7 cellular contexts compared by ENCODE assay signal in genomic region chr15:84947947-84948830, GRCh38. TPM values are rescaled to one million over a fixed set of nuclear protein-coding genes. Genes with fewer than 3 reads are reported as not detected.
A peak's percentile ranks its signal among the peaks of the same experiment; 100 is the strongest.
DNase-seq lines count a peak whose midpoint lies in the region; FAIRE-seq and TF ChIP-seq lines count a peak whose summit lies in the region.

No MANE protein-coding gene starts in this region.

- TF ChIP-seq CTCF in bronchial epithelial cell (IDR thresholded peaks at IDR 0.05; ENCODE audit: insufficient read depth, low read length, severe bottlenecking) (no peak), uterus (IDR thresholded peaks at IDR 0.05) (no peak)

- H3K4me1 ChIP-seq in uterus: no peaks in the 10 kb centered on the region

- DNase-seq in LHCN-M2 (ENCODE audit: low read depth) (peak; percentile 94), bronchial epithelial cell (ENCODE audit: low read depth) (peak; percentile 77), kidney tubule cell (ENCODE audit: low spot score) (peak; percentile 91), uterus (peak; percentile 45 to 49), T-helper 2 cell (no peak), NCI-H1694 treated with DMSO at 0.1 percent for 48 hours (lab: John Stamatoyannopoulos, UW) (no peak)
- no peak for DNase-seq in activated effector memory CD4-positive, alpha-beta T cell treated with Interleukin-2 at 50 U/mL for 16 hours

- peak overlapping the region; percentile 21 to 39 for H3K27ac ChIP-seq in uterus

- H3K36me3 ChIP-seq in bronchial epithelial cell (ENCODE audit: control insufficient read depth, insufficient read depth, low read length) (no peaks in the 10 kb centered on the region), uterus (no peaks in the 10 kb centered on the region)

- H3K4me3 ChIP-seq in bronchial epithelial cell (ENCODE audit: low read depth, low read length): no peak overlapping the region
- no peak overlapping the region for H3K4me3 ChIP-seq in uterus

- H3K9me3 ChIP-seq in uterus: no peaks in the 10 kb centered on the region

- H3K27me3 ChIP-seq in bronchial epithelial cell (ENCODE audit: control insufficient read depth, insufficient read depth, low read length) (no peaks in the 10 kb centered on the region), uterus (no peaks in the 10 kb centered on the region)

- TF ChIP-seq POLR2A in uterus (IDR thresholded peaks at IDR 0.05): no peak

- intact Hi-C loops in uterus (cut with DNase I; ENCODE audit: low total_unique reads): loop anchor here (10.0 kb wide), 1 partner anchor 93 kb away; no protein-coding TSS in a partner anchor

- FAIRE-seq in bronchial epithelial cell (lab: Jason Lieb, UNC): no peak

RNA-seq across cellular contexts. Expression of gene PDE8A, which starts 33.5 kb away (rescaled TPM):
- total RNA-seq in LHCN-M2 (2014; rRNA removed): 12.5 and 13.0 TPM in 2 replicates
- polyA plus RNA-seq in LHCN-M2 (2012): 4.1 TPM
- 11.6 and 17.0 TPM in 2 replicates for total RNA-seq in bronchial epithelial cell
- total RNA-seq in uterus: 10 to 100 TPM; 25.1 to 67.0 (median 34.0) TPM

Comparison
In these comparisons a context has a peak if more than half of its experiments do, and no peak if none do; other contexts are left out.
1. DNase-seq: peak in LHCN-M2 (single experiment), bronchial epithelial cell (single experiment), kidney tubule cell (single experiment) and uterus (2 of 2); none in T-helper 2 cell (0 of 5), activated effector memory CD4-positive, alpha-beta T cell treated with Interleukin-2 at 50 U/mL for 16 hours (single experiment) and NCI-H1694 treated with DMSO at 0.1 percent for 48 hours (single experiment).